Comparison of ENCODE assay signal across 13 cellular contexts in genomic region chr20:60046011-60046413, GRCh38.
DNase-seq lines count a peak whose midpoint lies in the region; ATAC-seq, FAIRE-seq and TF ChIP-seq lines count a peak whose summit lies in the region.
"Had no signal": no experiment of that assay in that cellular context is flagged by ENCODE, and none has a peak within 500 bp of the region (broad histone marks: within the 10 kb centered on the region; RNA-seq: fewer than 3 reads in every experiment).

No MANE protein-coding gene starts in this region.

- FAIRE-seq in GM12891 (lab: Jason Lieb, UNC) = no peak

- peaks cover 59% of the 10 kb centered on the region for H3K4me1 Mint-ChIP-seq in dendritic cell treated with granulocyte-macrophage colony-stimulating factor and Interleukin-4, amounts not matched to agents 40 ng/mL and 50 ng/mL, for 4 days (ENCODE audit: low read depth)

- no peaks in the 10 kb centered on the region for H3K36me3 Mint-ChIP-seq in dendritic cell treated with granulocyte-macrophage colony-stimulating factor and Interleukin-4, amounts not matched to agents 40 ng/mL and 50 ng/mL, for 4 days (ENCODE audit: low read depth)

- ATAC-seq in HG03469 (IDR thresholded peaks at IDR 0.05; ENCODE audit: unreplicated experiment) = no peak

- intact Hi-C loops in dendritic cell treated with granulocyte-macrophage colony-stimulating factor and Interleukin-4, amounts not matched to agents 40 ng/mL and 50 ng/mL, for 4 days (cut with micrococcal nuclease) = no loop called here

- no peaks in the 10 kb centered on the region for H3K9me3 Mint-ChIP-seq in dendritic cell treated with granulocyte-macrophage colony-stimulating factor and Interleukin-4, amounts not matched to agents 40 ng/mL and 50 ng/mL, for 4 days

- H3K27me3 Mint-ChIP-seq in dendritic cell treated with granulocyte-macrophage colony-stimulating factor and Interleukin-4, amounts not matched to agents 40 ng/mL and 50 ng/mL, for 4 days = no peaks in the 10 kb centered on the region

- H3K27ac Mint-ChIP-seq in dendritic cell treated with granulocyte-macrophage colony-stimulating factor and Interleukin-4, amounts not matched to agents 40 ng/mL and 50 ng/mL, for 4 days = peak overlapping the region; percentile 72

- DNase-seq in GM12891 (ENCODE audit: insufficient read length, low spot score) (no peak), OCI-M1 (lab: John Stamatoyannopoulos, UW) (peak; percentile 74), pons (ENCODE audit: low spot score) (peak; percentile 80), DMS79 (lab: John Stamatoyannopoulos, UW) (no peak), putamen (ENCODE audit: low spot score) (no peak), T-helper 9 cell (no peak)
- DNase-seq: activated T-cell treated with anti-CD3 and anti-CD28 coated beads, Interleukin-2, amount 50 U/mL, for 48 hours; Calu3; cerebellar nuclear complex; NCI-H526 treated with DMSO at 0.1 percent for 48 hours; stimulated activated CD4-positive, alpha-beta T cell treated with anti-CD3 and anti-CD28 coated beads, Interleukin-12 subunit alpha, Interleukin-12 subunit beta, amount 100 ng/mL, for 4 hours had no signal

- no peak for TF ChIP-seq POLR2A in GM12891 (IDR thresholded peaks at IDR 0.05; ENCODE audit: low read depth, low read length)

- no peak overlapping the region for H3K4me3 Mint-ChIP-seq in dendritic cell treated with granulocyte-macrophage colony-stimulating factor and Interleukin-4, amounts not matched to agents 40 ng/mL and 50 ng/mL, for 4 days

TF ChIP-seq in GM12891, 5 proteins besides CTCF, POLR2A, EP300 and RAD21:
- TF ChIP-seq SPI1 (IDR thresholded peaks at IDR 0.05; ENCODE audit: low read depth, low read length) = 0 out of 2 replicates have a peak, but pooled peaks have one; percentile 4
- no peak for TF ChIP-seq POLR2AphosphoS5 (IDR thresholded peaks at IDR 0.05; ENCODE audit: low read depth, low read length)
- TF ChIP-seq POU2F2 (IDR thresholded peaks at IDR 0.05; ENCODE audit: low read depth, low read length) = no peak

Comparison
In these comparisons a context has a peak if more than half of its experiments do, and no peak if none do; other contexts are left out.
1. DNase-seq: peak in OCI-M1 (single experiment) and pons (single experiment); none in GM12891 (single experiment), DMS79 (single experiment), putamen (single experiment) and T-helper 9 cell (single experiment).